20 cellular contexts compared by ENCODE assay signal in genomic region chr2:196725882-196726281, GRCh38.
DNase-seq lines count a peak whose midpoint lies in the region; ATAC-seq and TF ChIP-seq lines count a peak whose summit lies in the region.
"Had no signal": no experiment of that assay in that cellular context is flagged by ENCODE, and none has a peak within 500 bp of the region (broad histone marks: within the 10 kb centered on the region; RNA-seq: fewer than 3 reads in every experiment).

No MANE protein-coding gene starts in this region.

- no peaks in the 10 kb centered on the region for H3K27me3 ChIP-seq in ectodermal cell (ENCODE audit: control insufficient read depth, insufficient read depth, low read length, poor library complexity, severe bottlenecking)
- H3K27me3 ChIP-seq: heart left ventricle, sigmoid colon, SJCRH30, tibial nerve had no signal

- peaks cover 5% of the 10 kb centered on the region for H3K4me1 ChIP-seq in ectodermal cell (ENCODE audit: control insufficient read depth, insufficient read depth, low read length)
- H3K4me1 ChIP-seq: heart left ventricle, prostate gland, sigmoid colon, SJCRH30 had no signal

- DNase-seq in activated CD4-positive, CD25-positive, alpha-beta regulatory T cell treated with anti-CD3 and anti-CD28 coated beads, Interleukin-2, amount 50 U/mL, for 72 hours, result no peak
- no peak for DNase-seq in NCI-H2171 treated with DMSO at 0.1 percent for 48 hours (lab: John Stamatoyannopoulos, UW)
- DNase-seq in NCI-H1092 (lab: John Stamatoyannopoulos, UW), result no peak
- DNase-seq in foreskin fibroblast, result no peak
- DNase-seq: activated naive CD8-positive, alpha-beta T cell treated with anti-CD3 and anti-CD28 coated beads, Interleukin-2, amount 50 U/mL, for 24 hours; CD8-positive, alpha-beta T cell; HCEC 1CT; heart left ventricle; KG1; NCI-H510A treated with DMSO at 0.1 percent for 48 hours; sigmoid colon; SJCRH30; stimulated activated naive CD8-positive, alpha-beta T cell treated with anti-CD3 and anti-CD28 coated beads, Interleukin-15, amount 100 ng/mL, for 72 hours had no signal

- peak; percentile 38 to 43 for ATAC-seq in activated CD4-positive, CD25-positive, alpha-beta regulatory T cell treated with anti-CD3 and anti-CD28 coated beads, Interleukin-2, amount 50 U/mL, for 24 hours
- ATAC-seq in GM18873 (IDR thresholded peaks at IDR 0.05; ENCODE audit: low FRiP score, unreplicated experiment), result peak; percentile 77
- ATAC-seq in HG03025 (IDR thresholded peaks at IDR 0.05; ENCODE audit: low FRiP score, unreplicated experiment), result peak; percentile 57
- ATAC-seq: activated naive CD8-positive, alpha-beta T cell treated with anti-CD3 and anti-CD28 coated beads, Interleukin-2, amount 50 U/mL, for 24 hours; CD8-positive, alpha-beta T cell; heart left ventricle; stimulated activated naive CD8-positive, alpha-beta T cell treated with anti-CD3 and anti-CD28 coated beads, Interleukin-15, amount 100 ng/mL, for 72 hours had no signal

- peaks cover 37% of the 10 kb centered on the region for H3K36me3 ChIP-seq in ectodermal cell (ENCODE audit: control insufficient read depth, insufficient read depth, low read length)
- H3K36me3 ChIP-seq: heart left ventricle, prostate gland, sigmoid colon, tibial nerve had no signal

- no peak overlapping the region for H3K4me3 ChIP-seq in ectodermal cell (ENCODE audit: insufficient read depth, low read depth, low read length)
- no peak overlapping the region for H3K4me3 ChIP-seq in foreskin fibroblast (ENCODE audit: low read depth in 1 of 2, low read length in 2 of 2)
- H3K4me3 ChIP-seq: heart left ventricle, prostate gland, sigmoid colon, SJCRH30, tibial nerve had no signal

- no peak for TF ChIP-seq CTCF in foreskin fibroblast (IDR thresholded peaks at IDR 0.05; ENCODE audit: low read depth, low read length)

- H3K9me3 ChIP-seq in ectodermal cell (ENCODE audit: control insufficient read depth, low read length), result no peaks in the 10 kb centered on the region
- H3K9me3 ChIP-seq: heart left ventricle, prostate gland, sigmoid colon, SJCRH30, tibial nerve had no signal

- H3K27ac ChIP-seq in ectodermal cell (ENCODE audit: insufficient read depth, low read depth, low read length, poor library complexity, severe bottlenecking), result peak overlapping the region; percentile 65
- H3K27ac ChIP-seq: 22Rv1, heart left ventricle, prostate gland, sigmoid colon, SJCRH30, tibial nerve had no signal

- WGBS in ectodermal cell, 2 experiments, result 79 to 85% methylated on average over 4 of the region's 4 CpGs
